In genomic region chrX:15790766-15791380, GRCh38 we compare ENCODE assay signal across 8 cellular contexts. TPM values are rescaled to one million over a fixed set of nuclear protein-coding genes. Genes with fewer than 3 reads are reported as not detected.
DNase-seq lines count a peak whose midpoint lies in the region; ATAC-seq and TF ChIP-seq lines count a peak whose summit lies in the region.

No MANE protein-coding gene starts in this region.

- peak overlapping the region; percentile 49 for H3K9ac ChIP-seq in endodermal cell (ENCODE audit: extremely low read depth, low read length, poor library complexity, severe bottlenecking)

- no peak overlapping the region for H3K27ac Mint-ChIP-seq in endodermal cell
- H3K27ac Mint-ChIP-seq in natural killer cell = no peak overlapping the region
- no peak overlapping the region for H3K27ac Mint-ChIP-seq in activated naive CD4-positive, alpha-beta T cell treated with anti-CD3 and anti-CD28 coated beads, Interleukin-2, amount 50 U/mL, for 72 hours

- H3K36me3 ChIP-seq in HAP-1 (replicated peaks) (peaks cover 16% of the 10 kb centered on the region), endodermal cell (ENCODE audit: control insufficient read depth, insufficient read depth, low read length) (peaks cover 10% of the 10 kb centered on the region)

- DNase-seq in HAP-1 (ENCODE audit: low spot score in 2 of 2) (peak in 1 of 2 experiments; percentile 19), NOMO-1 treated with DMSO at 0.1 percent for 48 hours (lab: John Stamatoyannopoulos, UW; ENCODE audit: unreplicated experiment) (peak; percentile 94), endodermal cell (no peak), natural killer cell (no peak), NCI-H1694 treated with DMSO at 0.1 percent for 48 hours (lab: John Stamatoyannopoulos, UW) (no peak), NCI-H446 treated with DMSO at 0.1 percent for 48 hours (lab: John Stamatoyannopoulos, UW) (no peak)
- no peak for DNase-seq in activated naive CD4-positive, alpha-beta T cell treated with anti-CD3 and anti-CD28 coated beads, Interleukin-2, amount 50 U/mL, for 72 hours (ENCODE audit: low spot score in 2 of 2)

- H3K4me3 Mint-ChIP-seq in endodermal cell (no peak overlapping the region), natural killer cell (no peak overlapping the region)

- TF ChIP-seq CTCF in GM12875 (IDR thresholded peaks at IDR 0.05; ENCODE audit: borderline replicate concordance, insufficient read depth, low read depth, low read length) (no peak), endodermal cell (conservative IDR thresholded peaks at IDR 0.05) (no peak), natural killer cell (IDR thresholded peaks at IDR 0.05) (no peak)

- peak in 2 of 3 donors; percentile 38 to 40 for ATAC-seq in natural killer cell
- no peak for ATAC-seq in activated naive CD4-positive, alpha-beta T cell treated with anti-CD3 and anti-CD28 coated beads, Interleukin-2, amount 50 U/mL, for 72 hours

- H3K9me3 Mint-ChIP-seq in endodermal cell (no peaks in the 10 kb centered on the region), natural killer cell (no peaks in the 10 kb centered on the region)
- no peaks in the 10 kb centered on the region for H3K9me3 Mint-ChIP-seq in activated naive CD4-positive, alpha-beta T cell treated with anti-CD3 and anti-CD28 coated beads, Interleukin-2, amount 50 U/mL, for 72 hours

- H3K27me3 Mint-ChIP-seq in endodermal cell (ENCODE audit: insufficient read depth) = no peaks in the 10 kb centered on the region
- no peaks in the 10 kb centered on the region for H3K27me3 Mint-ChIP-seq in natural killer cell (ENCODE audit: low read depth in 2 of 2)

- H3K36me3 Mint-ChIP-seq in endodermal cell (ENCODE audit: low read depth) = peaks cover 24% of the 10 kb centered on the region
- H3K36me3 Mint-ChIP-seq in natural killer cell = peaks cover 2% of the 10 kb centered on the region
- H3K36me3 Mint-ChIP-seq in activated naive CD4-positive, alpha-beta T cell treated with anti-CD3 and anti-CD28 coated beads, Interleukin-2, amount 50 U/mL, for 72 hours = peaks cover 0 to 6% of the 10 kb centered on the region in 2 donors

- H3K27me3 ChIP-seq in HAP-1 (ENCODE audit: low read depth) = no peaks in the 10 kb centered on the region
- no peaks in the 10 kb centered on the region for H3K27me3 ChIP-seq in endodermal cell (ENCODE audit: control insufficient read depth, insufficient read depth, low read length, poor library complexity, severe bottlenecking)

- H3K9me3 ChIP-seq in HAP-1 (no peaks in the 10 kb centered on the region), endodermal cell (ENCODE audit: control insufficient read depth, low read length) (no peaks in the 10 kb centered on the region)

- intact Hi-C loops in natural killer cell (cut with micrococcal nuclease) = loop anchor here (1.0 to 2.0 kb wide), 3 partner anchors 64 to 116 kb away; no protein-coding TSS in a partner anchor

- H3K4me1 ChIP-seq in HAP-1 = peaks cover 19% of the 10 kb centered on the region
- no peaks in the 10 kb centered on the region for H3K4me1 ChIP-seq in endodermal cell (ENCODE audit: control insufficient read depth, insufficient read depth, low read length)

- 22 to 75% methylated on average over 2 to 17 of the region's 19 CpGs for WGBS in endodermal cell (ENCODE audit: insufficient coverage in 1 of 2, insufficient read length in 1 of 2), 2 experiments

- H3K4me3 ChIP-seq in GM12875 (ENCODE audit: low read depth, low read length) = peak overlapping the region; percentile 99
- peak overlapping the region; percentile 82 for H3K4me3 ChIP-seq in HAP-1
- H3K4me3 ChIP-seq in endodermal cell (ENCODE audit: low read length) = peak overlapping the region; percentile 89

- in situ Hi-C loops in HAP-1 (cut with MboI; ENCODE audit: low sequenced_read_pairs) = no loop called here

- H3K4me1 Mint-ChIP-seq in endodermal cell (peaks cover 8% of the 10 kb centered on the region), natural killer cell (peaks cover 23% of the 10 kb centered on the region in 2 donors)

- H3K27ac ChIP-seq in endodermal cell (ENCODE audit: low read depth, low read length) = peak overlapping the region; percentile 11

RNA-seq across cellular contexts. Expression of gene ZRSR2, which starts 0.6 kb away (rescaled TPM):
- total RNA-seq in endodermal cell (10 to 100 TPM in 1 of 2 donors, 1 to 10 TPM in 1; 7.3 to 18.1 TPM), natural killer cell (10 to 100 TPM; 21.7 to 44.2 (median 28.2) TPM)
- polyA plus RNA-seq in endodermal cell (2013, experiment 1 of 2) = 8.0 TPM
- 11.0 TPM for polyA plus RNA-seq in endodermal cell (2013, experiment 2 of 2)
- total RNA-seq in activated naive CD4-positive, alpha-beta T cell treated with anti-CD3 and anti-CD28 coated beads, Interleukin-2, amount 50 U/mL, for 72 hours = 10 to 100 TPM; 12.3 to 16.9 TPM

RNA-seq across cellular contexts. Expression of gene CA5B, which starts 52.8 kb away (rescaled TPM):
- total RNA-seq in endodermal cell = 10 to 100 TPM; 14.0 to 31.7 TPM
- polyA plus RNA-seq in endodermal cell (2013, experiment 1 of 2) = 7.6 TPM
- polyA plus RNA-seq in endodermal cell (2013, experiment 2 of 2) = 6.4 TPM
- total RNA-seq in natural killer cell = 100 to 1,000 TPM in 1 of 3 donors, 10 to 100 TPM in 2; 56.3 to 111 (median 80.5) TPM
- 10 to 100 TPM; 12.4 to 15.4 TPM for total RNA-seq in activated naive CD4-positive, alpha-beta T cell treated with anti-CD3 and anti-CD28 coated beads, Interleukin-2, amount 50 U/mL, for 72 hours

Comparison
In these comparisons a context has a peak if more than half of its experiments do, and no peak if none do; other contexts are left out.
1. ATAC-seq: peak in natural killer cell (2 of 3); none in activated naive CD4-positive, alpha-beta T cell treated with anti-CD3 and anti-CD28 coated beads, Interleukin-2, amount 50 U/mL, for 72 hours (0 of 2).
2. Peak in every context shown above with its lines, with median percentiles within 50 percentile points of each other: H3K4me3 ChIP-seq.